ENCODE assay signal across 1 cellular context in the genomic region with DNA sequence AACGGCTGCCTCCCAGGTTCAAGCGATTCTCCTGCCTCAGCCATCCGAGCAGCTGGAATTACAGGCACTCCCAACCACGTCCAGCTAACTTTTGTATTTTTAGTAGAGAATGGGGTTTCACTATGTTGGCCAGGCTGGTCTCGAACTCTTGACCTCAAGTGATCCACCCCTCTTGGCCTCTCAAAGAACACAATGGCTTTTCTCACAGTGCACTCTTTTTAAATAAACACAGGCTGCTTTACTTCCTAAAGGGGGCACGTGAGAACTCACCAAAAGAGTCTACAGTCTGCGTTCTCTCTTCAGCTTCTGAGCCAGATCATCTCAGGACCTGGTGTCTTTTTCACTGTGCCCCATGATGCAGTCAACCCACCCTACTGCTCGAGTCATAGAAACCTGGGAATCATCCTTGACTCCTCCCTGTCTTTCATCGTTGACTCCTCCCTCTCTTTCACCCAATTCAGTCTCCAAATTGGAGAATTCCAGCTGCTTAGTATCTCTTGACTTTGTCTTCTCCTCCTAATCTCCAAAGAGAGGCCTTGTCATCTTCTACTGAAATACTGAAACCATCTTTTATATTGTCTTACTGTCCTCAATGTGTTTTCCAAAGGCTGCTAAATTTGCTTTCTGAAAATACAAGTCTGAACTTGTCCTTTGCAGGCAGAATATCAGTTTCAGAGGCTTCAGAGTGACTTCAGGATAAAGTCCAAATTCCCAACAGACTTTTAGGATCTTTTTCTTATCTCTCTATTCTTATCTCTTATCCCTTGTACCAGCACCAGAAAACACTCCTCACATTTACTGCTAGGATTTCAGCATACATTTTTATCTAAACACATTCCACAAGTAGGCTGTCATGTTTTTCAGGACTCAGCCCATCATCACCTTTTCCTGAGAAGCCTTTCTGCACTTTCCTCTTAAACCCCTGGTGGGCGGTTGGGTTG.
A peak's percentile ranks its signal among the peaks of the same experiment; 100 is the strongest.
TF ChIP-seq lines count a peak whose summit lies in the region.

No MANE protein-coding gene starts in this region.

TF ChIP-seq in HepG2, 621 proteins besides CTCF, POLR2A, EP300 and RAD21 (continued from another document and continues in another):
- TF ChIP-seq PITX1 (CRISPR knock-in tag; IDR thresholded peaks at IDR 0.05): no peak
- no peak for TF ChIP-seq MTA3 (CRISPR knock-in tag; IDR thresholded peaks at IDR 0.05)
- no peak for TF ChIP-seq MEF2D (CRISPR knock-in tag; IDR thresholded peaks at IDR 0.05)
- no peak for TF ChIP-seq RARG (CRISPR knock-in tag; IDR thresholded peaks at IDR 0.05; ENCODE audit: low read depth)
- no peak for TF ChIP-seq ZSCAN29 (CRISPR knock-in tag; conservative IDR thresholded peaks at IDR 0.05)
- TF ChIP-seq POLR2AphosphoS5 (IDR thresholded peaks at IDR 0.05; ENCODE audit: low read depth, low read length): no peak
- TF ChIP-seq AHDC1 (CRISPR knock-in tag; IDR thresholded peaks at IDR 0.05; ENCODE audit: borderline replicate concordance): no peak
- no peak for TF ChIP-seq ZSCAN12 (CRISPR knock-in tag; IDR thresholded peaks at IDR 0.05)
- no peak for TF ChIP-seq JDP2 (CRISPR knock-in tag; IDR thresholded peaks at IDR 0.05; ENCODE audit: borderline replicate concordance)
- TF ChIP-seq ZNF552 (CRISPR knock-in tag; IDR thresholded peaks at IDR 0.05; ENCODE audit: borderline replicate concordance): no peak
- TF ChIP-seq JUND (CRISPR knock-in tag; IDR thresholded peaks at IDR 0.05): no peak
- no peak for TF ChIP-seq ZNF431 (CRISPR knock-in tag; IDR thresholded peaks at IDR 0.05; ENCODE audit: borderline replicate concordance, low read depth)
- no peak for TF ChIP-seq ZNF24 (IDR thresholded peaks at IDR 0.05)
- TF ChIP-seq PAF1 (CRISPR knock-in tag; IDR thresholded peaks at IDR 0.05): no peak
- TF ChIP-seq ZNF256 (CRISPR knock-in tag; conservative IDR thresholded peaks at IDR 0.05): no peak
- TF ChIP-seq ZBTB7A (CRISPR knock-in tag; IDR thresholded peaks at IDR 0.05): no peak
- TF ChIP-seq ZC3H4 (CRISPR knock-in tag; IDR thresholded peaks at IDR 0.05; ENCODE audit: borderline replicate concordance): no peak
- TF ChIP-seq GLI4 (CRISPR knock-in tag; IDR thresholded peaks at IDR 0.05; ENCODE audit: borderline replicate concordance): no peak
- no peak for TF ChIP-seq SALL2 (CRISPR knock-in tag; IDR thresholded peaks at IDR 0.05)
- peak; percentile 29; the same call in 1 of the 2 replicates for TF ChIP-seq NR2F6 (IDR thresholded peaks at IDR 0.05)
- TF ChIP-seq NR2F6 (CRISPR knock-in tag; IDR thresholded peaks at IDR 0.05): no peak
- no peak for TF ChIP-seq ZNF781 (CRISPR knock-in tag; IDR thresholded peaks at IDR 0.05; ENCODE audit: borderline replicate concordance, not compliant biosample characterization)
- TF ChIP-seq SP4 (CRISPR knock-in tag; IDR thresholded peaks at IDR 0.05): no peak
- TF ChIP-seq ZNF558 (CRISPR knock-in tag; IDR thresholded peaks at IDR 0.05; ENCODE audit: borderline replicate concordance): no peak
- TF ChIP-seq, protein P1, sequence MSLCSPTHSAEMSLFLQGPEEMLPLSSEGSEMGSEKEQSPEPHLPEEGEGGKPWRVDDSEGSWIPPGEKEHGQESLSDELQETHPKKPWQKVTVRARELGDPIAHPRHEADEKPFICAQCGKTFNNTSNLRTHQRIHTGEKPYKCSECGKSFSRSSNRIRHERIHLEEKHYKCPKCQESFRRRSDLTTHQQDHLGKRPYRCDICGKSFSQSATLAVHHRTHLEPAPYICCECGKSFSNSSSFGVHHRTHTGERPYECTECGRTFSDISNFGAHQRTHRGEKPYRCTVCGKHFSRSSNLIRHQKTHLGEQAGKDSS (CRISPR knock-in tag; IDR thresholded peaks at IDR 0.05; ENCODE audit: borderline replicate concordance, low read depth): no peak
- TF ChIP-seq KDM1A (CRISPR knock-in tag; IDR thresholded peaks at IDR 0.05): 0 out of 2 replicates have a peak, but pooled peaks have one; percentile 66
- no peak for TF ChIP-seq ZNF317 (CRISPR knock-in tag; IDR thresholded peaks at IDR 0.05)
- TF ChIP-seq ZIK1 (CRISPR knock-in tag; IDR thresholded peaks at IDR 0.05; ENCODE audit: borderline replicate concordance, low read depth): no peak
- no peak for TF ChIP-seq IKZF1 (IDR thresholded peaks at IDR 0.05)
- TF ChIP-seq SNAPC5 (CRISPR knock-in tag; IDR thresholded peaks at IDR 0.05; ENCODE audit: borderline replicate concordance): no peak
- no peak for TF ChIP-seq DDIT3 (CRISPR knock-in tag; IDR thresholded peaks at IDR 0.05)
- no peak for TF ChIP-seq HDAC2 (CRISPR knock-in tag; IDR thresholded peaks at IDR 0.05)
- no peak for TF ChIP-seq GMEB1 (CRISPR knock-in tag; IDR thresholded peaks at IDR 0.05; ENCODE audit: borderline replicate concordance)
- no peak for TF ChIP-seq ZFP90 (CRISPR knock-in tag; IDR thresholded peaks at IDR 0.05; ENCODE audit: borderline replicate concordance)
- no peak for TF ChIP-seq NRL (CRISPR knock-in tag; IDR thresholded peaks at IDR 0.05; ENCODE audit: borderline replicate concordance)
- TF ChIP-seq TEAD2 (CRISPR knock-in tag; IDR thresholded peaks at IDR 0.05): no peak
- no peak for TF ChIP-seq MAF1 (CRISPR knock-in tag; IDR thresholded peaks at IDR 0.05; ENCODE audit: borderline replicate concordance)
- TF ChIP-seq THYN1 (CRISPR knock-in tag; IDR thresholded peaks at IDR 0.05; ENCODE audit: borderline replicate concordance, low read depth): no peak
- TF ChIP-seq REPIN1 (CRISPR knock-in tag; IDR thresholded peaks at IDR 0.05; ENCODE audit: borderline replicate concordance, low read depth): no peak
- TF ChIP-seq ZBTB38 (CRISPR knock-in tag; IDR thresholded peaks at IDR 0.05): no peak
- TF ChIP-seq ZMAT3 (CRISPR knock-in tag; conservative IDR thresholded peaks at IDR 0.05): no peak
- TF ChIP-seq SPEN (CRISPR knock-in tag; IDR thresholded peaks at IDR 0.05; ENCODE audit: low read depth): 0 out of 2 replicates have a peak, but pooled peaks have one; percentile 33
- TF ChIP-seq RNF219 (CRISPR knock-in tag; IDR thresholded peaks at IDR 0.05): no peak
- TF ChIP-seq HMG20B (CRISPR knock-in tag; conservative IDR thresholded peaks at IDR 0.05): no peak
- no peak for TF ChIP-seq ZNF180 (CRISPR knock-in tag; IDR thresholded peaks at IDR 0.05; ENCODE audit: borderline replicate concordance, low read depth)
- TF ChIP-seq, protein P2, sequence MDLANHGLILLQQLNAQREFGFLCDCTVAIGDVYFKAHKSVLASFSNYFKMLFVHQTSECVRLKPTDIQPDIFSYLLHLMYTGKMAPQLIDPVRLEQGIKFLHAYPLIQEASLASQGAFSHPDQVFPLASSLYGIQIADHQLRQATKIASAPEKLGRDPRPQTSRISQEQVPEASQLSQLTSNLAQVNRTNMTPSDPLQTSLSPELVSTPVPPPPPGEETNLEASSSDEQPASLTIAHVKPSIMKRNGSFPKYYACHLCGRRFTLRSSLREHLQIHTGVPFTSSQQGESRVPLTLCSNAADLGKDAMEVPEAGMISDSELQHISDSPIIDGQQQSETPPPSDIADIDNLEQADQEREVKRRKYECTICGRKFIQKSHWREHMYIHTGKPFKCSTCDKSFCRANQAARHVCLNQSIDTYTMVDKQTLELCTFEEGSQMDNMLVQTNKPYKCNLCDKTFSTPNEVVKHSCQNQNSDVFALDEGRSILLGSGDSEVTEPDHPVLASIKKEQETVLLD (CRISPR knock-in tag; IDR thresholded peaks at IDR 0.05; ENCODE audit: low read depth): no peak
- TF ChIP-seq FOSL1 (CRISPR knock-in tag; IDR thresholded peaks at IDR 0.05; ENCODE audit: borderline replicate concordance): no peak
- TF ChIP-seq, protein P3, sequence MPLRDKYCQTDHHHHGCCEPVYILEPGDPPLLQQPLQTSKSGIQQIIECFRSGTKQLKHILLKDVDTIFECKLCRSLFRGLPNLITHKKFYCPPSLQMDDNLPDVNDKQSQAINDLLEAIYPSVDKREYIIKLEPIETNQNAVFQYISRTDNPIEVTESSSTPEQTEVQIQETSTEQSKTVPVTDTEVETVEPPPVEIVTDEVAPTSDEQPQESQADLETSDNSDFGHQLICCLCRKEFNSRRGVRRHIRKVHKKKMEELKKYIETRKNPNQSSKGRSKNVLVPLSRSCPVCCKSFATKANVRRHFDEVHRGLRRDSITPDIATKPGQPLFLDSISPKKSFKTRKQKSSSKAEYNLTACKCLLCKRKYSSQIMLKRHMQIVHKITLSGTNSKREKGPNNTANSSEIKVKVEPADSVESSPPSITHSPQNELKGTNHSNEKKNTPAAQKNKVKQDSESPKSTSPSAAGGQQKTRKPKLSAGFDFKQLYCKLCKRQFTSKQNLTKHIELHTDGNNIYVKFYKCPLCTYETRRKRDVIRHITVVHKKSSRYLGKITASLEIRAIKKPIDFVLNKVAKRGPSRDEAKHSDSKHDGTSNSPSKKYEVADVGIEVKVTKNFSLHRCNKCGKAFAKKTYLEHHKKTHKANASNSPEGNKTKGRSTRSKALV (CRISPR knock-in tag; IDR thresholded peaks at IDR 0.05): no peak
- no peak for TF ChIP-seq ZNF354B (CRISPR knock-in tag; IDR thresholded peaks at IDR 0.05)
- no peak for TF ChIP-seq PHF20 (CRISPR knock-in tag; IDR thresholded peaks at IDR 0.05)
- no peak for TF ChIP-seq ZNF224 (CRISPR knock-in tag; IDR thresholded peaks at IDR 0.05)
- no peak for TF ChIP-seq ZFP41 (CRISPR knock-in tag; IDR thresholded peaks at IDR 0.05; ENCODE audit: borderline replicate concordance)
- no peak for TF ChIP-seq PCBP2 (optimal IDR thresholded peaks at IDR 0.05; ENCODE audit: low read depth, low read length, poor library complexity, severe bottlenecking)
- peak; percentile 62; the same call in 1 of the 2 replicates for TF ChIP-seq ZMYM4 (CRISPR knock-in tag; IDR thresholded peaks at IDR 0.05)
